2 cellular contexts compared by ENCODE assay signal in the genomic region with DNA sequence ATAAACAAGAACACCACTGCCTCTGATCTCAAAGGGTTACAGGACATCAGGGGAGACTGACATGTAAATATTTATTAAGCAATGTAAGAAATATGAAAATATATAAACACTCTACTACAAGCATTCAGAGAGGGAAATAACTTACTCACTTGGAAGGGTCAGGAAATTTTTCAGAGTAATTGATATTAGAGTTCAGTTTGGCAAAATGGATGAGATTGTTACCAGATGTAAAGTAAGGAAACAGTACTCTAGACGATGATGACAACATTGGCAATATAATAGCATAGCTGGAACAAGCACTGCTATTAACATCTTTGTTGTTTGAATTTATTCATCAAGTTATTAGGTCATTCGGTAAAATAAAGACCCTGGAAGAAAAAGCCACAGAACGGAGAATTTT.
TF ChIP-seq lines count a peak whose summit lies in the region.

No MANE protein-coding gene starts in this region.

TF ChIP-seq in SK-N-SH treated with all-trans-retinoic acid at 6 μM for 48 hours, 23 proteins besides CTCF, POLR2A, EP300 and RAD21:
- TF ChIP-seq TSHZ2 (CRISPR knock-in tag; IDR thresholded peaks at IDR 0.05) (no peak), ARNTL (CRISPR knock-in tag; IDR thresholded peaks at IDR 0.05; ENCODE audit: borderline replicate concordance, low read depth) (no peak), CREB5 (CRISPR knock-in tag; IDR thresholded peaks at IDR 0.05; ENCODE audit: low read depth) (no peak), PATZ1 (CRISPR knock-in tag; IDR thresholded peaks at IDR 0.05; ENCODE audit: borderline replicate concordance) (no peak), GLIS3 (CRISPR knock-in tag; IDR thresholded peaks at IDR 0.05) (no peak), SNAI2 (CRISPR knock-in tag; IDR thresholded peaks at IDR 0.05) (no peak)
- TF ChIP-seq, protein P1, sequence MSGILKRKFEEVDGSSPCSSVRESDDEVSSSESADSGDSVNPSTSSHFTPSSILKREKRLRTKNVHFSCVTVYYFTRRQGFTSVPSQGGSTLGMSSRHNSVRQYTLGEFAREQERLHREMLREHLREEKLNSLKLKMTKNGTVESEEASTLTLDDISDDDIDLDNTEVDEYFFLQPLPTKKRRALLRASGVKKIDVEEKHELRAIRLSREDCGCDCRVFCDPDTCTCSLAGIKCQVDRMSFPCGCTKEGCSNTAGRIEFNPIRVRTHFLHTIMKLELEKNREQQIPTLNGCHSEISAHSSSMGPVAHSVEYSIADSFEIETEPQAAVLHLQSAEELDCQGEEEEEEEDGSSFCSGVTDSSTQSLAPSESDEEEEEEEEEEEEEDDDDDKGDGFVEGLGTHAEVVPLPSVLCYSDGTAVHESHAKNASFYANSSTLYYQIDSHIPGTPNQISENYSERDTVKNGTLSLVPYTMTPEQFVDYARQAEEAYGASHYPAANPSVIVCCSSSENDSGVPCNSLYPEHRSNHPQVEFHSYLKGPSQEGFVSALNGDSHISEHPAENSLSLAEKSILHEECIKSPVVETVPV (CRISPR knock-in tag; IDR thresholded peaks at IDR 0.05): no peak

TF ChIP-seq in SK-N-SH, 30 proteins besides CTCF, POLR2A, EP300 and RAD21:
- TF ChIP-seq MAX (IDR thresholded peaks at IDR 0.05; ENCODE audit: low read depth) (no peak), USF2 (IDR thresholded peaks at IDR 0.05; ENCODE audit: borderline replicate concordance, low read depth, low read length) (no peak), EZH2phosphoT487 (IDR thresholded peaks at IDR 0.05; ENCODE audit: borderline replicate concordance, low read depth) (no peak), POLR2AphosphoS5 (IDR thresholded peaks at IDR 0.05; ENCODE audit: low read depth, low read length) (no peak), TCF12 (IDR thresholded peaks at IDR 0.05) (no peak), TEAD4 (IDR thresholded peaks at IDR 0.05; ENCODE audit: borderline replicate concordance, insufficient read depth) (no peak), CHD2 (IDR thresholded peaks at IDR 0.05; ENCODE audit: low read length, partially characterized antibody) (no peak), GABPA (IDR thresholded peaks at IDR 0.05; ENCODE audit: low read depth) (no peak), ELF1 (IDR thresholded peaks at IDR 0.05) (no peak), FOXJ3 (CRISPR knock-in tag; IDR thresholded peaks at IDR 0.05) (no peak), YY1 (IDR thresholded peaks at IDR 0.05; ENCODE audit: low read depth) (no peak), ZBTB33 (IDR thresholded peaks at IDR 0.05; ENCODE audit: borderline replicate concordance, low read depth) (no peak)
- TF ChIP-seq, protein P2, sequence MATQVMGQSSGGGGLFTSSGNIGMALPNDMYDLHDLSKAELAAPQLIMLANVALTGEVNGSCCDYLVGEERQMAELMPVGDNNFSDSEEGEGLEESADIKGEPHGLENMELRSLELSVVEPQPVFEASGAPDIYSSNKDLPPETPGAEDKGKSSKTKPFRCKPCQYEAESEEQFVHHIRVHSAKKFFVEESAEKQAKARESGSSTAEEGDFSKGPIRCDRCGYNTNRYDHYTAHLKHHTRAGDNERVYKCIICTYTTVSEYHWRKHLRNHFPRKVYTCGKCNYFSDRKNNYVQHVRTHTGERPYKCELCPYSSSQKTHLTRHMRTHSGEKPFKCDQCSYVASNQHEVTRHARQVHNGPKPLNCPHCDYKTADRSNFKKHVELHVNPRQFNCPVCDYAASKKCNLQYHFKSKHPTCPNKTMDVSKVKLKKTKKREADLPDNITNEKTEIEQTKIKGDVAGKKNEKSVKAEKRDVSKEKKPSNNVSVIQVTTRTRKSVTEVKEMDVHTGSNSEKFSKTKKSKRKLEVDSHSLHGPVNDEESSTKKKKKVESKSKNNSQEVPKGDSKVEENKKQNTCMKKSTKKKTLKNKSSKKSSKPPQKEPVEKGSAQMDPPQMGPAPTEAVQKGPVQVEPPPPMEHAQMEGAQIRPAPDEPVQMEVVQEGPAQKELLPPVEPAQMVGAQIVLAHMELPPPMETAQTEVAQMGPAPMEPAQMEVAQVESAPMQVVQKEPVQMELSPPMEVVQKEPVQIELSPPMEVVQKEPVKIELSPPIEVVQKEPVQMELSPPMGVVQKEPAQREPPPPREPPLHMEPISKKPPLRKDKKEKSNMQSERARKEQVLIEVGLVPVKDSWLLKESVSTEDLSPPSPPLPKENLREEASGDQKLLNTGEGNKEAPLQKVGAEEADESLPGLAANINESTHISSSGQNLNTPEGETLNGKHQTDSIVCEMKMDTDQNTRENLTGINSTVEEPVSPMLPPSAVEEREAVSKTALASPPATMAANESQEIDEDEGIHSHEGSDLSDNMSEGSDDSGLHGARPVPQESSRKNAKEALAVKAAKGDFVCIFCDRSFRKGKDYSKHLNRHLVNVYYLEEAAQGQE (IDR thresholded peaks at IDR 0.05; ENCODE audit: low read depth, low read length): no peak
